22 cellular contexts compared by ENCODE assay signal in genomic region chr4:3115637-3116300, GRCh38. TPM values are rescaled to one million over a fixed set of nuclear protein-coding genes. Genes with fewer than 3 reads are reported as not detected.
DNase-seq lines count a peak whose midpoint lies in the region; ATAC-seq, FAIRE-seq and TF ChIP-seq lines count a peak whose summit lies in the region.
"Had no signal": no experiment of that assay in that cellular context is flagged by ENCODE, and none has a peak within 500 bp of the region (broad histone marks: within the 10 kb centered on the region; RNA-seq: fewer than 3 reads in every experiment).

No MANE protein-coding gene starts in this region.

- H3K79me2 ChIP-seq in astrocyte (ENCODE audit: insufficient read depth, low read length): no peaks in the 10 kb centered on the region

- H3K27ac Mint-ChIP-seq in astrocyte (ENCODE audit: unreplicated experiment): peak overlapping the region; percentile 78

- intact Hi-C loops in posterior cingulate gyrus (cut with DNase I): no loop called here

- H3K36me3 ChIP-seq in astrocyte (ENCODE audit: insufficient read depth, low read length): peaks cover 29% of the 10 kb centered on the region

- no peaks in the 10 kb centered on the region for H3K9me3 Mint-ChIP-seq in astrocyte (ENCODE audit: unreplicated experiment)
- H3K9me3 Mint-ChIP-seq: brain had no signal

- H3K4me3 ChIP-seq in AG04450 (ENCODE audit: low read depth, low read length) (no peak overlapping the region), astrocyte (ENCODE audit: insufficient read depth, low read depth, low read length) (no peak overlapping the region)
- H3K4me3 ChIP-seq: skin epidermis, tibial nerve had no signal

- CTCF ChIA-PET in AG04450 (lab: Charles Lee): interaction anchor here (1.3 to 3.1 kb wide), 2 partner anchors 9 to 19 kb away, joined by 4 to 17 read pairs; no protein-coding TSS in a partner anchor

- H3K4me2 ChIP-seq in astrocyte (ENCODE audit: low read length): no peak overlapping the region

- H3K9ac ChIP-seq in astrocyte (ENCODE audit: low read length): no peak overlapping the region

- no peak overlapping the region for H2AFZ ChIP-seq in astrocyte (ENCODE audit: low read depth, low read length)

- H4K20me1 ChIP-seq in astrocyte (ENCODE audit: insufficient read depth, low read length): peaks cover 28% of the 10 kb centered on the region

- no peak for ATAC-seq in HG02610 (IDR thresholded peaks at IDR 0.05; ENCODE audit: unreplicated experiment)
- ATAC-seq in GM18502 (IDR thresholded peaks at IDR 0.05; ENCODE audit: poor library complexity, unreplicated experiment): no peak
- ATAC-seq: esophagus mucosa had no signal

- peaks cover 15% of the 10 kb centered on the region for H3K36me3 Mint-ChIP-seq in astrocyte (ENCODE audit: low read depth, unreplicated experiment)

- peak overlapping the region; percentile 11 for H3K4me3 Mint-ChIP-seq in astrocyte (ENCODE audit: unreplicated experiment)
- H3K4me3 Mint-ChIP-seq: brain had no signal

- no peak for FAIRE-seq in astrocyte (lab: Jason Lieb, UNC)
- FAIRE-seq: D721Med had no signal

- no peaks in the 10 kb centered on the region for H3K27me3 Mint-ChIP-seq in astrocyte (ENCODE audit: low read depth, unreplicated experiment)
- H3K27me3 Mint-ChIP-seq: brain had no signal

- TF ChIP-seq CTCF in AG04450 (IDR thresholded peaks at IDR 0.05; ENCODE audit: low read depth, low read length) (no peak), astrocyte (IDR thresholded peaks at IDR 0.05; ENCODE audit: insufficient read depth, low read depth, low read length) (no peak)

- peaks cover 30% of the 10 kb centered on the region for H3K4me1 ChIP-seq in astrocyte (ENCODE audit: insufficient read depth, low read length)
- H3K4me1 ChIP-seq: BE2C had no signal

- peak overlapping the region; percentile 53 for H3K27ac ChIP-seq in AG04450 (ENCODE audit: low read depth, low read length)
- no peak overlapping the region for H3K27ac ChIP-seq in astrocyte (ENCODE audit: low read depth, low read length)
- H3K27ac ChIP-seq: RWPE1, tibial nerve had no signal

- H3K9me3 ChIP-seq in AG04450 (ENCODE audit: control insufficient read depth, insufficient read depth, low read length): no peaks in the 10 kb centered on the region
- H3K9me3 ChIP-seq in astrocyte (ENCODE audit: insufficient read depth, low read depth, low read length): no peaks in the 10 kb centered on the region
- H3K9me3 ChIP-seq: BE2C, tibial nerve had no signal

- no peaks in the 10 kb centered on the region for H3K27me3 ChIP-seq in AG04450 (ENCODE audit: control insufficient read depth, insufficient read depth, low read length)
- H3K27me3 ChIP-seq in astrocyte (ENCODE audit: insufficient read depth, low read length): no peaks in the 10 kb centered on the region
- H3K27me3 ChIP-seq: BE2C, tibial nerve had no signal

- DNase-seq in AG04450 (ENCODE audit: low read depth, low spot score) (no peak), ELR (ENCODE audit: low read depth) (peak; percentile 43), astrocyte (ENCODE audit: low read depth) (peak; percentile 39), kidney tubule cell (ENCODE audit: low spot score) (peak; percentile 28), NCI-H748 treated with DMSO at 0.1 percent for 48 hours (lab: John Stamatoyannopoulos, UW) (no peak), posterior cingulate gyrus (no peak)
- DNase-seq: activated CD8-positive, alpha-beta memory T cell treated with anti-CD3 and anti-CD28 coated beads, Interleukin-2, amount 50 U/mL, for 48 hours; activated naive CD4-positive, alpha-beta T cell treated with anti-CD3 and anti-CD28 coated beads, Interleukin-2, amount 50 U/mL, for 16 hours; BE2C; NCI-H2029; NCI-H82; occipital lobe; T-helper 1 cell had no signal

- H3K4me1 Mint-ChIP-seq in astrocyte (ENCODE audit: low read depth, unreplicated experiment): peaks cover 30% of the 10 kb centered on the region

- POLR2A ChIA-PET in AG04450 (lab: Yijun Ruan, JAX): no interaction called here

RNA-seq across cellular contexts. Expression of gene HTT, which starts 41.3 kb away (rescaled TPM):
- polyA plus RNA-seq in AG04450 (2011; rRNA removed): 14.5 and 17.2 TPM in 2 replicates
- polyA minus RNA-seq in AG04450 (2011; rRNA and poly(A)+ RNA removed): 93.1 and 121 TPM in 2 replicates
- total RNA-seq in astrocyte: 62.8 and 65.2 TPM in 2 replicates

RNA-seq across cellular contexts. Expression of gene HTT-AS, which starts 41.4 kb away (rescaled TPM):
- polyA plus RNA-seq in AG04450 (2011; rRNA removed): not detected in 2 replicates
- polyA minus RNA-seq in AG04450 (2011; rRNA and poly(A)+ RNA removed): not detected in 2 replicates
- not detected in 2 replicates for total RNA-seq in astrocyte
- total RNA-seq: esophagus mucosa, MCF 10A, occipital lobe, tibial nerve had no signal

Comparison
In these comparisons a context has a peak if more than half of its experiments do, and no peak if none do; other contexts are left out.
1. DNase-seq: peak in ELR (single experiment), astrocyte (single experiment) and kidney tubule cell (single experiment); none in AG04450 (single experiment), NCI-H748 treated with DMSO at 0.1 percent for 48 hours (single experiment) and posterior cingulate gyrus (0 of 10).